Comparison of ENCODE assay signal across 8 cellular contexts in genomic region chr1:207964195-207964966, GRCh38.
DNase-seq lines count a peak whose midpoint lies in the region; ATAC-seq and TF ChIP-seq lines count a peak whose summit lies in the region.

No MANE protein-coding gene starts in this region.

- peaks cover 12% of the 10 kb centered on the region for H3K4me1 ChIP-seq in OCI-LY1 (ENCODE audit: insufficient read depth, low read length, severe bottlenecking)

- no peak overlapping the region for H3K27ac ChIP-seq in OCI-LY1 (ENCODE audit: low read depth, low read length, poor library complexity, severe bottlenecking)

- H3K4me3 Mint-ChIP-seq in nephron = peak overlapping the region; percentile 65 to 71 (median 68)

- ATAC-seq in GM21825 (IDR thresholded peaks at IDR 0.05; ENCODE audit: unreplicated experiment) = no peak

- H3K9me3 Mint-ChIP-seq in nephron = no peaks in the 10 kb centered on the region

- no peaks in the 10 kb centered on the region for H3K9me2 ChIP-seq in OCI-LY1 (ENCODE audit: low read depth, low read length)

- peaks cover 30% of the 10 kb centered on the region for H3K4me1 Mint-ChIP-seq in nephron

- TF ChIP-seq CTCF in AG10803 (conservative IDR thresholded peaks at IDR 0.05; ENCODE audit: low read length) = no peak
- TF ChIP-seq CTCF in OCI-LY1 (IDR thresholded peaks at IDR 0.05; ENCODE audit: low read length) = no peak
- no peak for TF ChIP-seq CTCF in epithelial cell of esophagus (IDR thresholded peaks at IDR 0.05; ENCODE audit: insufficient read depth, low read depth, low read length, missing control alignments)
- TF ChIP-seq CTCF in nephron (IDR thresholded peaks at IDR 0.05; ENCODE audit: unreplicated experiment in 3 of 3) = no peak

- DNase-seq in AG10803 (ENCODE audit: low read depth) = peak; percentile 40
- peak; percentile 62 for DNase-seq in epithelial cell of esophagus (ENCODE audit: low read depth)
- no peak for DNase-seq in NCI-H82 treated with DMSO at 0.1 percent for 48 hours (lab: John Stamatoyannopoulos, UW; ENCODE audit: unreplicated experiment)
- no peak for DNase-seq in DMS153 (lab: John Stamatoyannopoulos, UW)
- DNase-seq in HCEC 1CT = no peak

- no peaks in the 10 kb centered on the region for H3K36me3 Mint-ChIP-seq in nephron (ENCODE audit: low read depth)

- peak overlapping the region; percentile 40 to 75 (median 71) for H3K27ac Mint-ChIP-seq in nephron

- H3K79me2 ChIP-seq in OCI-LY1 (ENCODE audit: insufficient read depth, low read length) = no peaks in the 10 kb centered on the region

- H2AFZ ChIP-seq in OCI-LY1 (ENCODE audit: low read length) = 0 out of 2 replicates have a peak overlapping the region, but pooled peaks have one; percentile 52

- no peaks in the 10 kb centered on the region for H3F3A ChIP-seq in OCI-LY1 (ENCODE audit: insufficient read depth, low read length)

- H3K4me3 ChIP-seq in AG10803 (ENCODE audit: low read length) = peak overlapping the region; percentile 36; the same call in 1 of the 2 replicates
- peak overlapping the region; percentile 65 for H3K4me3 ChIP-seq in OCI-LY1 (ENCODE audit: low read depth, low read length, poor library complexity, severe bottlenecking)
- H3K4me3 ChIP-seq in epithelial cell of esophagus (ENCODE audit: low read length) = no peak overlapping the region

- no peaks in the 10 kb centered on the region for H3K27me3 ChIP-seq in OCI-LY1 (ENCODE audit: insufficient read depth, low read length)

- H3K9ac ChIP-seq in OCI-LY1 (ENCODE audit: low read length) = peak overlapping the region; percentile 39; the same call in 1 of the 2 replicates

- H3K27me3 Mint-ChIP-seq in nephron (ENCODE audit: low read depth) = peaks cover 43% of the 10 kb centered on the region

- peak overlapping the region; percentile 74; the same call in 1 of the 2 replicates for H3K4me2 ChIP-seq in OCI-LY1 (ENCODE audit: low read length)

- H3K9me3 ChIP-seq in OCI-LY1 (ENCODE audit: low read length) = no peaks in the 10 kb centered on the region

- H3K36me3 ChIP-seq in OCI-LY1 (ENCODE audit: insufficient read depth, low read length) = no peaks in the 10 kb centered on the region

- no peaks in the 10 kb centered on the region for H4K20me1 ChIP-seq in OCI-LY1 (ENCODE audit: insufficient read depth, low read length)

Comparison
In these comparisons a context has a peak if more than half of its experiments do, and no peak if none do; other contexts are left out.
1. DNase-seq: peak in AG10803 (single experiment) and epithelial cell of esophagus (single experiment); none in NCI-H82 treated with DMSO at 0.1 percent for 48 hours (single experiment), DMS153 (single experiment) and HCEC 1CT (single experiment).